In genomic region chr15:85748729-85749128, GRCh38 we compare ENCODE assay signal across 15 cellular contexts. TPM values are rescaled to one million over a fixed set of nuclear protein-coding genes. Genes with fewer than 3 reads are reported as not detected.
A peak's percentile ranks its signal among the peaks of the same experiment; 100 is the strongest.
DNase-seq lines count a peak whose midpoint lies in the region; TF ChIP-seq lines count a peak whose summit lies in the region.
"Had no signal": no experiment of that assay in that cellular context is flagged by ENCODE, and none has a peak within 500 bp of the region (broad histone marks: within the 10 kb centered on the region; RNA-seq: fewer than 3 reads in every experiment).

No MANE protein-coding gene starts in this region.

- H3K9me3 Mint-ChIP-seq in glutamatergic neuron (ENCODE audit: unreplicated experiment) (peaks cover 17% of the 10 kb centered on the region), osteocyte (ENCODE audit: unreplicated experiment) (no peaks in the 10 kb centered on the region)
- H3K9me3 Mint-ChIP-seq: stimulated activated naive CD8-positive, alpha-beta T cell treated with anti-CD3 and anti-CD28 coated beads, Interleukin-15, Interleukin-2, amounts not matched to agents 100 ng/mL and 50 ng/mL, for 24 hours had no signal

- intact Hi-C loops in ovary (cut with DNase I): loop anchor here in 1 of 4 donors (5.0 kb wide), 1 partner anchor 84 kb away; no protein-coding TSS in a partner anchor

- no peaks in the 10 kb centered on the region for H3K27me3 ChIP-seq in ovary

- H3K4me3 Mint-ChIP-seq in glutamatergic neuron (ENCODE audit: unreplicated experiment) (no peak overlapping the region), osteocyte (ENCODE audit: unreplicated experiment) (no peak overlapping the region)
- H3K4me3 Mint-ChIP-seq: stimulated activated naive CD8-positive, alpha-beta T cell treated with anti-CD3 and anti-CD28 coated beads, Interleukin-15, Interleukin-2, amounts not matched to agents 100 ng/mL and 50 ng/mL, for 24 hours had no signal

- peaks cover 14% of the 10 kb centered on the region for H3K4me1 ChIP-seq in ovary (ENCODE audit: insufficient read depth)
- H3K4me1 ChIP-seq: parathyroid adenoma had no signal

- peak overlapping the region; percentile 66 for H3K27ac Mint-ChIP-seq in glutamatergic neuron (ENCODE audit: unreplicated experiment)
- no peak overlapping the region for H3K27ac Mint-ChIP-seq in osteocyte (ENCODE audit: unreplicated experiment)

- TF ChIP-seq CTCF in RWPE1 (conservative IDR thresholded peaks at IDR 0.05; ENCODE audit: low read depth) (no peak), glutamatergic neuron (IDR thresholded peaks at IDR 0.05; ENCODE audit: partially characterized antibody, unreplicated experiment) (no peak), ovary (IDR thresholded peaks at IDR 0.05) (no peak), osteocyte (IDR thresholded peaks at IDR 0.05) (no peak)

- POLR2A ChIA-PET in RWPE1 (lab: Yijun Ruan, JAX; ENCODE audit: low non-redundant PET): no interaction called here
- POLR2A ChIA-PET in HEK293T (lab: Yijun Ruan, JAX): no interaction called here

- H3K36me3 Mint-ChIP-seq in glutamatergic neuron (ENCODE audit: unreplicated experiment) (peaks cover 4% of the 10 kb centered on the region), osteocyte (ENCODE audit: unreplicated experiment) (peaks cover 44% of the 10 kb centered on the region)

- H3K36me3 ChIP-seq in ovary: no peaks in the 10 kb centered on the region

- peaks cover 77% of the 10 kb centered on the region for H3K4me1 Mint-ChIP-seq in glutamatergic neuron (ENCODE audit: low read depth, unreplicated experiment)
- peaks cover 4% of the 10 kb centered on the region for H3K4me1 Mint-ChIP-seq in osteocyte (ENCODE audit: unreplicated experiment)

- no peak overlapping the region for H3K4me3 ChIP-seq in ovary

- H3K9me3 ChIP-seq in ovary: no peaks in the 10 kb centered on the region

- 69 to 72% (median 69%) methylated on average over 11 of the region's 11 CpGs for WGBS in ovary, 3 donors

- CTCF ChIA-PET in RWPE1 (lab: Yijun Ruan, JAX) (interaction anchor here (0.6 to 0.7 kb wide), 4 partner anchors 12 to 94 kb away, joined by 3 to 5 read pairs (median 3); no protein-coding TSS in a partner anchor), HEK293T (lab: Yijun Ruan, JAX) (no interaction called here)

- no peak for TF ChIP-seq POLR2A in ovary (IDR thresholded peaks at IDR 0.05)

- no peak for TF ChIP-seq EP300 in ovary (IDR thresholded peaks at IDR 0.05)

- peaks cover 22% of the 10 kb centered on the region for H3K27me3 Mint-ChIP-seq in glutamatergic neuron (ENCODE audit: unreplicated experiment)
- H3K27me3 Mint-ChIP-seq in osteocyte (ENCODE audit: unreplicated experiment): no peaks in the 10 kb centered on the region
- H3K27me3 Mint-ChIP-seq: stimulated activated naive CD8-positive, alpha-beta T cell treated with anti-CD3 and anti-CD28 coated beads, Interleukin-15, Interleukin-2, amounts not matched to agents 100 ng/mL and 50 ng/mL, for 24 hours had no signal

- DNase-seq in ELF-1 (ENCODE audit: low read depth, low spot score) (peak; percentile 59), RWPE1 (ENCODE audit: low spot score) (no peak), glutamatergic neuron (peak; percentile 45), ovary (peak in 3 of 5 donors; percentile 21 to 42 (median 29)), osteocyte (ENCODE audit: extremely low spot score, unreplicated experiment) (no peak), NCI-H1694 (lab: John Stamatoyannopoulos, UW) (no peak), HEK293T (ENCODE audit: extremely low spot score) (no peak)
- DNase-seq: activated CD4-positive, CD25-positive, alpha-beta regulatory T cell; GM23248; kidney glomerular epithelial cell; NCI-H1105; NCI-H748 treated with DMSO at 0.1 percent for 48 hours; stimulated activated CD4-positive, alpha-beta T cell treated with anti-CD3 and anti-CD28 coated beads, Interleukin-4, amount 100 ng/mL, for 4 hours had no signal

- H3K27ac ChIP-seq in RWPE1 (peak overlapping the region; percentile 22), ovary (no peak overlapping the region)
- H3K27ac ChIP-seq: GM23248, parathyroid adenoma had no signal

TF ChIP-seq in HEK293T, 16 proteins besides CTCF, POLR2A, EP300 and RAD21:
- no peak for TF ChIP-seq TARDBP (IDR thresholded peaks at IDR 0.05)
- TF ChIP-seq BHLHE40 (IDR thresholded peaks at IDR 0.05; ENCODE audit: borderline replicate concordance): no peak
- no peak for TF ChIP-seq LEF1 (IDR thresholded peaks at IDR 0.05; ENCODE audit: borderline replicate concordance)
- TF ChIP-seq FOXM1 (IDR thresholded peaks at IDR 0.05; ENCODE audit: borderline replicate concordance): no peak
- TF ChIP-seq SP1 (IDR thresholded peaks at IDR 0.05): no peak
- no peak for TF ChIP-seq CTBP1 (IDR thresholded peaks at IDR 0.05; ENCODE audit: borderline replicate concordance)
- no peak for TF ChIP-seq SUZ12 (IDR thresholded peaks at IDR 0.05)
- no peak for TF ChIP-seq ARNT (IDR thresholded peaks at IDR 0.05)
- no peak for TF ChIP-seq NFRKB (IDR thresholded peaks at IDR 0.05)
- TF ChIP-seq ZNF384 (IDR thresholded peaks at IDR 0.05): no peak
- no peak for TF ChIP-seq ELF4 (IDR thresholded peaks at IDR 0.05)
- TF ChIP-seq PKNOX1 (IDR thresholded peaks at IDR 0.05): no peak
- no peak for TF ChIP-seq HDGF (IDR thresholded peaks at IDR 0.05; ENCODE audit: borderline replicate concordance)
- TF ChIP-seq FOXK2 (IDR thresholded peaks at IDR 0.05): no peak
TF ChIP-seq in HEK293T: peak in this region for 0.

RNA-seq across cellular contexts. Expression of gene KLHL25, which starts 46.0 kb away (rescaled TPM):
- total RNA-seq in glutamatergic neuron (ENCODE audit: unreplicated experiment) (45.1 TPM), ovary (1 to 10 TPM; 5.3 to 9.6 (median 7.1) TPM), osteocyte (3.6 and 3.9 TPM in 2 replicates)
- polyA plus RNA-seq in ovary: 1 to 10 TPM in 1 of 2 donors, under 1 TPM in 1; 0.58 to 3.2 TPM

Comparison
In these comparisons a context has a peak if more than half of its experiments do, and no peak if none do; other contexts are left out.
1. DNase-seq: peak in ELF-1 (single experiment), glutamatergic neuron (single experiment) and ovary (3 of 5); none in RWPE1 (single experiment), osteocyte (single experiment), NCI-H1694 (single experiment) and HEK293T (single experiment).